Comparison of ENCODE assay signal across 8 cellular contexts in genomic region chr10:22682237-22683192, GRCh38. TPM values are rescaled to one million over a fixed set of nuclear protein-coding genes. Genes with fewer than 3 reads are reported as not detected.
DNase-seq lines count a peak whose midpoint lies in the region; ATAC-seq and TF ChIP-seq lines count a peak whose summit lies in the region.

No MANE protein-coding gene starts in this region.

- H3F3A ChIP-seq in OCI-LY1 (ENCODE audit: insufficient read depth, low read length): no peaks in the 10 kb centered on the region

- H3K27me3 ChIP-seq in right atrium auricular region (no peaks in the 10 kb centered on the region), OCI-LY1 (ENCODE audit: insufficient read depth, low read length) (no peaks in the 10 kb centered on the region), lower lobe of right lung (ENCODE audit: low read depth) (no peaks in the 10 kb centered on the region)

- peak; percentile 25 to 43 for ATAC-seq in left cardiac atrium
- peak; percentile 77 to 78 for ATAC-seq in lower lobe of right lung
- ATAC-seq in GM18520 (IDR thresholded peaks at IDR 0.05; ENCODE audit: unreplicated experiment): no peak

- H3K79me2 ChIP-seq in OCI-LY1 (ENCODE audit: insufficient read depth, low read length): no peaks in the 10 kb centered on the region

- TF ChIP-seq CTCF in right atrium auricular region (IDR thresholded peaks at IDR 0.05) (no peak), OCI-LY1 (IDR thresholded peaks at IDR 0.05; ENCODE audit: low read length) (no peak), lower lobe of right lung (IDR thresholded peaks at IDR 0.05) (no peak)

- H3K4me2 ChIP-seq in OCI-LY1 (ENCODE audit: low read length): peak overlapping the region; percentile 39; the same call in 1 of the 2 replicates

- H3K4me3 Mint-ChIP-seq in activated naive CD4-positive, alpha-beta T cell treated with anti-CD3 and anti-CD28 coated beads for 36 hours: peak overlapping the region; percentile 60

- intact Hi-C loops in left cardiac atrium (cut with DNase I) (no loop called here), lower lobe of right lung (cut with DNase I) (no loop called here)
- intact Hi-C loops in activated naive CD4-positive, alpha-beta T cell treated with anti-CD3 and anti-CD28 coated beads for 36 hours (cut with micrococcal nuclease): loop anchor here (1.0 to 10.0 kb wide), 13 partner anchors 11 to 682 kb away; partner anchors contain the start of gene MSRB2

- H3K36me3 Mint-ChIP-seq in activated naive CD4-positive, alpha-beta T cell treated with anti-CD3 and anti-CD28 coated beads for 36 hours (ENCODE audit: low read depth): peaks cover 1% of the 10 kb centered on the region

- no peaks in the 10 kb centered on the region for H3K9me3 Mint-ChIP-seq in activated naive CD4-positive, alpha-beta T cell treated with anti-CD3 and anti-CD28 coated beads for 36 hours

- DNase-seq in left cardiac atrium (no peak), right atrium auricular region (ENCODE audit: low spot score) (no peak), lower lobe of right lung (peak; percentile 47), DMS153 treated with DMSO at 0.1 percent for 48 hours (lab: John Stamatoyannopoulos, UW; ENCODE audit: unreplicated experiment) (no peak), NCI-H1105 treated with DMSO at 0.1 percent for 48 hours (lab: John Stamatoyannopoulos, UW) (no peak)
- peak; percentile 73 for DNase-seq in activated naive CD4-positive, alpha-beta T cell treated with anti-CD3 and anti-CD28 coated beads for 36 hours

- H3K4me1 ChIP-seq in right atrium auricular region (peaks cover 0 to 44% of the 10 kb centered on the region in 2 donors), OCI-LY1 (ENCODE audit: insufficient read depth, low read length, severe bottlenecking) (peaks cover 37% of the 10 kb centered on the region), lower lobe of right lung (peaks cover 59% of the 10 kb centered on the region)

- H3K36me3 ChIP-seq in right atrium auricular region (no peaks in the 10 kb centered on the region), OCI-LY1 (ENCODE audit: insufficient read depth, low read length) (no peaks in the 10 kb centered on the region), lower lobe of right lung (no peaks in the 10 kb centered on the region)

- H3K9me3 ChIP-seq in right atrium auricular region: no peaks in the 10 kb centered on the region
- no peaks in the 10 kb centered on the region for H3K9me3 ChIP-seq in OCI-LY1 (ENCODE audit: low read length)
- H3K9me3 ChIP-seq in lower lobe of right lung: no peaks in the 10 kb centered on the region

- H3K4me3 ChIP-seq in right atrium auricular region: no peak overlapping the region
- H3K4me3 ChIP-seq in OCI-LY1 (ENCODE audit: low read depth, low read length, poor library complexity, severe bottlenecking): no peak overlapping the region
- no peak overlapping the region for H3K4me3 ChIP-seq in lower lobe of right lung

- H3K9me2 ChIP-seq in OCI-LY1 (ENCODE audit: low read depth, low read length): no peaks in the 10 kb centered on the region

- H3K27ac ChIP-seq in right atrium auricular region (peak overlapping the region in 1 of 2 donors; percentile 28), OCI-LY1 (ENCODE audit: low read depth, low read length, poor library complexity, severe bottlenecking) (peak overlapping the region; percentile 66), lower lobe of right lung (peak overlapping the region; percentile 19)

- H4K20me1 ChIP-seq in OCI-LY1 (ENCODE audit: insufficient read depth, low read length): peaks cover 3% of the 10 kb centered on the region; the same call in 1 of the 2 replicates

- peaks cover 86% of the 10 kb centered on the region for H3K4me1 Mint-ChIP-seq in activated naive CD4-positive, alpha-beta T cell treated with anti-CD3 and anti-CD28 coated beads for 36 hours (ENCODE audit: low read depth)

- no peak overlapping the region for H2AFZ ChIP-seq in OCI-LY1 (ENCODE audit: low read length)

- H3K27ac Mint-ChIP-seq in activated naive CD4-positive, alpha-beta T cell treated with anti-CD3 and anti-CD28 coated beads for 36 hours: peak overlapping the region; percentile 97

- CTCF ChIA-PET in activated naive CD4-positive, alpha-beta T cell treated with anti-CD3 and anti-CD28 coated beads for 36 hours (lab: Charles Lee): interaction anchor here (0.6 to 1.4 kb wide), 9 partner anchors 10 to 53 kb away, joined by 3 to 5 read pairs (median 3); no protein-coding TSS in a partner anchor

- no peak overlapping the region for H3K9ac ChIP-seq in OCI-LY1 (ENCODE audit: low read length)

- no peaks in the 10 kb centered on the region for H3K27me3 Mint-ChIP-seq in activated naive CD4-positive, alpha-beta T cell treated with anti-CD3 and anti-CD28 coated beads for 36 hours (ENCODE audit: low read depth)

RNA-seq across cellular contexts. Expression of gene PIP4K2A, which starts 31.9 kb away (rescaled TPM):
- total RNA-seq in left cardiac atrium (10 to 100 TPM; 21.1 to 24.5 TPM), right atrium auricular region (10 to 100 TPM; 12.1 to 18.3 TPM), lower lobe of right lung (67.6 TPM)
- 10 to 100 TPM; 68.0 to 74.1 TPM for total RNA-seq in activated naive CD4-positive, alpha-beta T cell treated with anti-CD3 and anti-CD28 coated beads for 36 hours

Comparison
In these comparisons a context has a peak if more than half of its experiments do, and no peak if none do; other contexts are left out.
1. DNase-seq: peak in activated naive CD4-positive, alpha-beta T cell treated with anti-CD3 and anti-CD28 coated beads for 36 hours (single experiment) and lower lobe of right lung (single experiment); none in left cardiac atrium (single experiment), right atrium auricular region (single experiment), DMS153 treated with DMSO at 0.1 percent for 48 hours (single experiment) and NCI-H1105 treated with DMSO at 0.1 percent for 48 hours (single experiment).